24 cellular contexts compared by ENCODE assay signal in genomic region chr13:42329239-42329638, GRCh38. TPM values are rescaled to one million over a fixed set of nuclear protein-coding genes. Genes with fewer than 3 reads are reported as not detected.
DNase-seq lines count a peak whose midpoint lies in the region; ATAC-seq lines count a peak whose summit lies in the region.
"Had no signal": no experiment of that assay in that cellular context is flagged by ENCODE, and none has a peak within 500 bp of the region (broad histone marks: within the 10 kb centered on the region; RNA-seq: fewer than 3 reads in every experiment).

No MANE protein-coding gene starts in this region.

- intact Hi-C loops in naive thymus-derived CD4-positive, alpha-beta T cell (cut with micrococcal nuclease), result loop anchor here in 1 of 2 donors (2.0 kb wide), 2 partner anchors 48 to 64 kb away; no protein-coding TSS in a partner anchor

- H3K4me3 ChIP-seq in CD8-positive, alpha-beta memory T cell (ENCODE audit: low read length), result no peak overlapping the region
- H3K4me3 ChIP-seq in naive thymus-derived CD4-positive, alpha-beta T cell (ENCODE audit: low read length), result no peak overlapping the region
- H3K4me3 ChIP-seq: adrenal gland, stomach had no signal

- peak overlapping the region; percentile 87 for H3K27ac Mint-ChIP-seq in T-helper 2 cell treated with Interferon-gamma antibody and Interleukin-4, amounts not matched to agents 5 μg/mL and 100 μg/mL, for 36 hours
- H3K27ac Mint-ChIP-seq in CD8-positive, alpha-beta memory T cell, result peak overlapping the region in 6 of 8 donors; percentile 40 to 86 (median 74)
- peak overlapping the region; percentile 42 for H3K27ac Mint-ChIP-seq in activated T-helper 17 cell treated with anti-CD3 and anti-CD28 coated beads, Interleukin-2, amount 50 U/mL, for 72 hours
- H3K27ac Mint-ChIP-seq in naive thymus-derived CD4-positive, alpha-beta T cell, result peak overlapping the region; percentile 59 to 88 (median 78)
- H3K27ac Mint-ChIP-seq: nephron, WTC11 had no signal

- POLR2A ChIA-PET in CD8-positive, alpha-beta memory T cell (lab: Charles Lee), result no interaction called here
- POLR2A ChIA-PET in naive thymus-derived CD4-positive, alpha-beta T cell (lab: Charles Lee), result no interaction called here

- H3K9me3 Mint-ChIP-seq in T-helper 2 cell treated with Interferon-gamma antibody and Interleukin-4, amounts not matched to agents 5 μg/mL and 100 μg/mL, for 36 hours, result no peaks in the 10 kb centered on the region
- H3K9me3 Mint-ChIP-seq in CD8-positive, alpha-beta memory T cell, result no peaks in the 10 kb centered on the region
- no peaks in the 10 kb centered on the region for H3K9me3 Mint-ChIP-seq in activated T-helper 17 cell treated with anti-CD3 and anti-CD28 coated beads, Interleukin-2, amount 50 U/mL, for 72 hours
- peaks cover 0 to 5% (median 0%) of the 10 kb centered on the region in 11 donors for H3K9me3 Mint-ChIP-seq in naive thymus-derived CD4-positive, alpha-beta T cell
- H3K9me3 Mint-ChIP-seq: nephron, WTC11 had no signal

- no peak for DNase-seq in T-helper 2 cell treated with Interferon-gamma antibody and Interleukin-4, amounts not matched to agents 5 μg/mL and 100 μg/mL, for 36 hours (ENCODE audit: low spot score)
- DNase-seq in T-helper 2 cell, result no peak
- no peak for DNase-seq in CD8-positive, alpha-beta memory T cell
- no peak for DNase-seq in naive thymus-derived CD4-positive, alpha-beta T cell
- DNase-seq in glomerular visceral epithelial cell (ENCODE audit: extremely low spot score), result no peak
- DNase-seq: activated CD8-positive, alpha-beta memory T cell treated with anti-CD3 and anti-CD28 coated beads, Interleukin-2, amount 50 U/mL, for 48 hours; adrenal gland; BE2C; DMS 273 treated with DMSO at 0.1 percent for 48 hours; foreskin keratinocyte; GF-D8; hippocampal formation; islet precursor cell; NCI-H1436; NCI-H2171 treated with DMSO at 0.1 percent for 48 hours; NCI-H69; Right ventricle myocardium superior; stomach; trophoblast cell had no signal

- H3K27ac ChIP-seq in CD8-positive, alpha-beta memory T cell (ENCODE audit: low read depth, low read length), result no peak overlapping the region
- no peak overlapping the region for H3K27ac ChIP-seq in naive thymus-derived CD4-positive, alpha-beta T cell (ENCODE audit: low read depth, low read length)
- H3K27ac ChIP-seq: adrenal gland, foreskin keratinocyte, stomach had no signal

- CTCF ChIA-PET in CD8-positive, alpha-beta memory T cell (lab: Charles Lee), result no interaction called here
- CTCF ChIA-PET in naive thymus-derived CD4-positive, alpha-beta T cell (lab: Charles Lee), result no interaction called here

- peaks cover 28% of the 10 kb centered on the region for H3K4me1 Mint-ChIP-seq in T-helper 2 cell treated with Interferon-gamma antibody and Interleukin-4, amounts not matched to agents 5 μg/mL and 100 μg/mL, for 36 hours (ENCODE audit: low read depth)
- H3K4me1 Mint-ChIP-seq in CD8-positive, alpha-beta memory T cell, result peaks cover 15 to 26% (median 17%) of the 10 kb centered on the region in 3 donors
- H3K4me1 Mint-ChIP-seq in activated T-helper 17 cell treated with anti-CD3 and anti-CD28 coated beads, Interleukin-2, amount 50 U/mL, for 72 hours, result peaks cover 8% of the 10 kb centered on the region
- H3K4me1 Mint-ChIP-seq in naive thymus-derived CD4-positive, alpha-beta T cell, result peaks cover 14 to 48% (median 29%) of the 10 kb centered on the region in 7 donors
- H3K4me1 Mint-ChIP-seq: nephron had no signal

- no peaks in the 10 kb centered on the region for H3K27me3 ChIP-seq in CD8-positive, alpha-beta memory T cell (ENCODE audit: insufficient read depth, low read length, poor library complexity, severe bottlenecking)
- no peaks in the 10 kb centered on the region for H3K27me3 ChIP-seq in naive thymus-derived CD4-positive, alpha-beta T cell (ENCODE audit: control insufficient read depth in 2 of 2, insufficient read depth in 2 of 2, low read length in 2 of 2)
- H3K27me3 ChIP-seq: adrenal gland, BE2C, foreskin keratinocyte, stomach had no signal

- peaks cover 7% of the 10 kb centered on the region for H3K4me1 ChIP-seq in CD8-positive, alpha-beta memory T cell (ENCODE audit: insufficient read depth, low read length)
- peaks cover 9 to 14% of the 10 kb centered on the region in 2 donors for H3K4me1 ChIP-seq in naive thymus-derived CD4-positive, alpha-beta T cell (ENCODE audit: control insufficient read depth in 2 of 2, insufficient read depth in 2 of 2, low read length in 2 of 2)
- H3K4me1 ChIP-seq: adrenal gland, BE2C, foreskin keratinocyte had no signal

- peak overlapping the region; percentile 46 for H3K4me3 Mint-ChIP-seq in T-helper 2 cell treated with Interferon-gamma antibody and Interleukin-4, amounts not matched to agents 5 μg/mL and 100 μg/mL, for 36 hours
- peak overlapping the region in 3 of 7 donors; percentile 12 to 51 (median 42) for H3K4me3 Mint-ChIP-seq in CD8-positive, alpha-beta memory T cell
- peak overlapping the region; percentile 4 for H3K4me3 Mint-ChIP-seq in activated T-helper 17 cell treated with anti-CD3 and anti-CD28 coated beads, Interleukin-2, amount 50 U/mL, for 72 hours
- H3K4me3 Mint-ChIP-seq in naive thymus-derived CD4-positive, alpha-beta T cell, result peak overlapping the region in 8 of 10 donors; percentile 9 to 70 (median 48)
- H3K4me3 Mint-ChIP-seq: nephron, WTC11 had no signal

- H3K9me3 ChIP-seq in CD8-positive, alpha-beta memory T cell (ENCODE audit: low read length), result no peaks in the 10 kb centered on the region
- no peaks in the 10 kb centered on the region for H3K9me3 ChIP-seq in naive thymus-derived CD4-positive, alpha-beta T cell (ENCODE audit: control insufficient read depth in 2 of 3, low read length in 3 of 3)
- H3K9me3 ChIP-seq: adrenal gland, BE2C, stomach had no signal

- peaks cover 5% of the 10 kb centered on the region for H3K36me3 Mint-ChIP-seq in T-helper 2 cell treated with Interferon-gamma antibody and Interleukin-4, amounts not matched to agents 5 μg/mL and 100 μg/mL, for 36 hours (ENCODE audit: low read depth)
- H3K36me3 Mint-ChIP-seq in CD8-positive, alpha-beta memory T cell, result no peaks in the 10 kb centered on the region
- no peaks in the 10 kb centered on the region for H3K36me3 Mint-ChIP-seq in activated T-helper 17 cell treated with anti-CD3 and anti-CD28 coated beads, Interleukin-2, amount 50 U/mL, for 72 hours (ENCODE audit: low read depth)
- H3K36me3 Mint-ChIP-seq in naive thymus-derived CD4-positive, alpha-beta T cell, result peaks cover 0 to 16% (median 0%) of the 10 kb centered on the region in 5 donors
- H3K36me3 Mint-ChIP-seq: WTC11 had no signal

- H3K36me3 ChIP-seq in CD8-positive, alpha-beta memory T cell (ENCODE audit: insufficient read depth, low read length), result no peaks in the 10 kb centered on the region
- no peaks in the 10 kb centered on the region for H3K36me3 ChIP-seq in naive thymus-derived CD4-positive, alpha-beta T cell (ENCODE audit: control insufficient read depth in 2 of 3, insufficient read depth in 3 of 3, low read length in 3 of 3)
- H3K36me3 ChIP-seq: adrenal gland, BE2C, stomach had no signal

- no peaks in the 10 kb centered on the region for H3K27me3 Mint-ChIP-seq in T-helper 2 cell treated with Interferon-gamma antibody and Interleukin-4, amounts not matched to agents 5 μg/mL and 100 μg/mL, for 36 hours (ENCODE audit: low read depth)
- H3K27me3 Mint-ChIP-seq in CD8-positive, alpha-beta memory T cell, result no peaks in the 10 kb centered on the region
- no peaks in the 10 kb centered on the region for H3K27me3 Mint-ChIP-seq in activated T-helper 17 cell treated with anti-CD3 and anti-CD28 coated beads, Interleukin-2, amount 50 U/mL, for 72 hours
- no peaks in the 10 kb centered on the region for H3K27me3 Mint-ChIP-seq in naive thymus-derived CD4-positive, alpha-beta T cell

- no peak for ATAC-seq in activated T-helper 17 cell treated with anti-CD3 and anti-CD28 coated beads, Interleukin-2, amount 50 U/mL, for 72 hours (replicated peaks)
- ATAC-seq in naive thymus-derived CD4-positive, alpha-beta T cell, result no peak
- ATAC-seq in HG02885 (IDR thresholded peaks at IDR 0.05; ENCODE audit: poor library complexity, unreplicated experiment) (no peak), HG02970 (IDR thresholded peaks at IDR 0.05; ENCODE audit: low FRiP score, unreplicated experiment) (no peak)
- ATAC-seq: foreskin keratinocyte, WTC11 had no signal

RNA-seq across cellular contexts. Expression of gene AKAP11, which starts 57.3 kb away (rescaled TPM):
- 10 to 100 TPM; 37.8 to 37.9 TPM for total RNA-seq in CD8-positive, alpha-beta memory T cell
- 3.2 TPM for polyA plus RNA-seq in CD8-positive, alpha-beta memory T cell
- 10 to 100 TPM; 30.3 to 48.6 TPM for total RNA-seq in activated T-helper 17 cell treated with anti-CD3 and anti-CD28 coated beads, Interleukin-2, amount 50 U/mL, for 72 hours
- total RNA-seq in naive thymus-derived CD4-positive, alpha-beta T cell, result 10 to 100 TPM; 23.2 to 42.1 (median 33.2) TPM
- 1 to 10 TPM; 2.6 to 3.2 TPM for polyA plus RNA-seq in naive thymus-derived CD4-positive, alpha-beta T cell
